13 cellular contexts compared by ENCODE assay signal in genomic region chr16:67470314-67470713, GRCh38. TPM values are rescaled to one million over a fixed set of nuclear protein-coding genes. Genes with fewer than 3 reads are reported as not detected.
DNase-seq lines count a peak whose midpoint lies in the region; ATAC-seq, FAIRE-seq and TF ChIP-seq lines count a peak whose summit lies in the region.
"Had no signal": no experiment of that assay in that cellular context is flagged by ENCODE, and none has a peak within 500 bp of the region (broad histone marks: within the 10 kb centered on the region; RNA-seq: fewer than 3 reads in every experiment).

No MANE protein-coding gene starts in this region.

- H3K4me3 ChIP-seq in right cardiac atrium (ENCODE audit: low read length) (no peak overlapping the region), small intestine (ENCODE audit: low read depth in 1 of 2, low read length in 2 of 2) (no peak overlapping the region)

- H3K27ac Mint-ChIP-seq in stimulated activated effector memory CD8-positive, alpha-beta T cell treated with anti-CD3 and anti-CD28 coated beads, Interleukin-12 subunit alpha, Interleukin-12 subunit beta, amount 100 ng/mL, for 72 hours, result peak overlapping the region; percentile 27
- H3K27ac Mint-ChIP-seq in glutamatergic neuron (ENCODE audit: unreplicated experiment), result no peak overlapping the region
- H3K27ac Mint-ChIP-seq: activated naive CD8-positive, alpha-beta T cell treated with anti-CD3 and anti-CD28 coated beads, Interleukin-2, amount 10 ng/mL, durations not matched to agents 7 days and 5 days had no signal

- no peak overlapping the region for H3K4me3 Mint-ChIP-seq in stimulated activated effector memory CD8-positive, alpha-beta T cell treated with anti-CD3 and anti-CD28 coated beads, Interleukin-12 subunit alpha, Interleukin-12 subunit beta, amount 100 ng/mL, for 72 hours
- H3K4me3 Mint-ChIP-seq in glutamatergic neuron (ENCODE audit: unreplicated experiment), result no peak overlapping the region
- H3K4me3 Mint-ChIP-seq: activated naive CD8-positive, alpha-beta T cell treated with anti-CD3 and anti-CD28 coated beads, Interleukin-2, amount 10 ng/mL, durations not matched to agents 7 days and 5 days had no signal

- intact Hi-C loops in right cardiac atrium (cut with DNase I), result no loop called here

- no peaks in the 10 kb centered on the region for H3K9me3 Mint-ChIP-seq in stimulated activated effector memory CD8-positive, alpha-beta T cell treated with anti-CD3 and anti-CD28 coated beads, Interleukin-12 subunit alpha, Interleukin-12 subunit beta, amount 100 ng/mL, for 72 hours
- H3K9me3 Mint-ChIP-seq in glutamatergic neuron (ENCODE audit: unreplicated experiment), result no peaks in the 10 kb centered on the region
- H3K9me3 Mint-ChIP-seq: activated naive CD8-positive, alpha-beta T cell treated with anti-CD3 and anti-CD28 coated beads, Interleukin-2, amount 10 ng/mL, durations not matched to agents 7 days and 5 days had no signal

- peaks cover 81% of the 10 kb centered on the region for H3K4me1 Mint-ChIP-seq in stimulated activated effector memory CD8-positive, alpha-beta T cell treated with anti-CD3 and anti-CD28 coated beads, Interleukin-12 subunit alpha, Interleukin-12 subunit beta, amount 100 ng/mL, for 72 hours
- H3K4me1 Mint-ChIP-seq in glutamatergic neuron (ENCODE audit: low read depth, unreplicated experiment), result peaks cover 3% of the 10 kb centered on the region

- TF ChIP-seq CTCF in VCaP (conservative IDR thresholded peaks at IDR 0.05), result no peak
- no peak for TF ChIP-seq CTCF in glutamatergic neuron (IDR thresholded peaks at IDR 0.05; ENCODE audit: partially characterized antibody, unreplicated experiment)

- peaks cover 14% of the 10 kb centered on the region for H3K4me1 ChIP-seq in right cardiac atrium (ENCODE audit: control insufficient read depth, insufficient read depth, low read length)
- H3K4me1 ChIP-seq in small intestine (ENCODE audit: control insufficient read depth in 2 of 2, insufficient read depth in 1 of 2, low read depth in 1 of 2, low read length in 1 of 2), result peaks cover 5% of the 10 kb centered on the region in 2 donors

- H3K9me3 ChIP-seq in right cardiac atrium (ENCODE audit: control insufficient read depth, low read length), result no peaks in the 10 kb centered on the region
- H3K9me3 ChIP-seq in small intestine (ENCODE audit: control insufficient read depth, low read depth), result no peaks in the 10 kb centered on the region

- H3K27me3 ChIP-seq in right cardiac atrium (ENCODE audit: control insufficient read depth, insufficient read depth), result no peaks in the 10 kb centered on the region
- no peaks in the 10 kb centered on the region for H3K27me3 ChIP-seq in small intestine (ENCODE audit: control insufficient read depth in 2 of 2, insufficient read depth in 2 of 2, low read length in 2 of 2)

- 22% methylated on average over 7 of the region's 7 CpGs for WGBS in right cardiac atrium
- 58 to 80% (median 62%) methylated on average over 7 of the region's 7 CpGs for WGBS in small intestine, 3 donors

- DNase-seq in M059J (ENCODE audit: low read depth) (peak; percentile 24), right cardiac atrium (peak; percentile 88 to 95 (median 94)), T-helper 2 cell (no peak), kidney glomerular epithelial cell (lab: John Stamatoyannopoulos, UW) (no peak), small intestine (no peak), glutamatergic neuron (no peak)
- DNase-seq in stimulated activated effector memory CD8-positive, alpha-beta T cell treated with anti-CD3 and anti-CD28 coated beads, Interleukin-12 subunit alpha, Interleukin-12 subunit beta, amount 100 ng/mL, for 72 hours (ENCODE audit: low spot score in 2 of 2), result no peak
- DNase-seq: activated CD4-positive, CD25-positive, alpha-beta regulatory T cell; activated naive CD8-positive, alpha-beta T cell treated with anti-CD3 and anti-CD28 coated beads, Interleukin-2, amount 10 ng/mL, durations not matched to agents 7 days and 5 days; mesendoderm had no signal

- H3K27me3 Mint-ChIP-seq in glutamatergic neuron (ENCODE audit: unreplicated experiment), result peaks cover 2% of the 10 kb centered on the region
- H3K27me3 Mint-ChIP-seq: activated naive CD8-positive, alpha-beta T cell treated with anti-CD3 and anti-CD28 coated beads, Interleukin-2, amount 10 ng/mL, durations not matched to agents 7 days and 5 days had no signal

- no peaks in the 10 kb centered on the region for H3K36me3 Mint-ChIP-seq in stimulated activated effector memory CD8-positive, alpha-beta T cell treated with anti-CD3 and anti-CD28 coated beads, Interleukin-12 subunit alpha, Interleukin-12 subunit beta, amount 100 ng/mL, for 72 hours
- no peaks in the 10 kb centered on the region for H3K36me3 Mint-ChIP-seq in glutamatergic neuron (ENCODE audit: unreplicated experiment)
- H3K36me3 Mint-ChIP-seq: activated naive CD8-positive, alpha-beta T cell treated with anti-CD3 and anti-CD28 coated beads, Interleukin-2, amount 10 ng/mL, durations not matched to agents 7 days and 5 days had no signal

- no peaks in the 10 kb centered on the region for H3K36me3 ChIP-seq in small intestine (ENCODE audit: control insufficient read depth in 2 of 2, insufficient read depth in 2 of 2, low read length in 2 of 2)

- H3K27ac ChIP-seq in VCaP (peak overlapping the region; percentile 58), right cardiac atrium (ENCODE audit: low read length) (no peak overlapping the region), small intestine (ENCODE audit: low read depth in 1 of 2, low read length in 1 of 2) (peak overlapping the region in 1 of 2 donors; percentile 1)

- FAIRE-seq in small intestine (lab: Jason Lieb, UNC), result no peak

- peak; percentile 77 to 91 for ATAC-seq in right cardiac atrium
- ATAC-seq in stimulated activated effector memory CD8-positive, alpha-beta T cell treated with anti-CD3 and anti-CD28 coated beads, Interleukin-12 subunit alpha, Interleukin-12 subunit beta, amount 100 ng/mL, for 72 hours, result no peak

RNA-seq across cellular contexts. Expression of gene ATP6V0D1, which starts 10.6 kb away (rescaled TPM):
- 156 and 160 TPM in 2 replicates for total RNA-seq in M059J (2014; rRNA removed; shearing (Covaris generic))
- total RNA-seq in right cardiac atrium (10 to 100 TPM; 64.1 to 79.4 (median 68.2) TPM), glutamatergic neuron (ENCODE audit: unreplicated experiment) (111 TPM)
- polyA plus RNA-seq in right cardiac atrium (44.6 TPM), small intestine (100 to 1,000 TPM; 120 to 158 (median 154) TPM)

RNA-seq across cellular contexts. Expression of gene AGRP, which starts 13.0 kb away (rescaled TPM):
- total RNA-seq in M059J (2014; rRNA removed; shearing (Covaris generic)), result not detected in 2 replicates
- total RNA-seq in right cardiac atrium, result not detected
- not detected for polyA plus RNA-seq in right cardiac atrium
- under 1 TPM in 1 of 3 donors, not detected in 2; 0.10 TPM for polyA plus RNA-seq in small intestine
- total RNA-seq in glutamatergic neuron (ENCODE audit: unreplicated experiment), result not detected
- total RNA-seq: activated naive CD8-positive, alpha-beta T cell treated with anti-CD3 and anti-CD28 coated beads, Interleukin-2, amount 10 ng/mL, durations not matched to agents 7 days and 5 days; fibroblast of lung; HT-29 had no signal
- polyA plus RNA-seq: fibroblast of lung had no signal

RNA-seq across cellular contexts. Expression of gene HSD11B2, which starts 39.4 kb away (rescaled TPM):
- total RNA-seq in M059J (2014; rRNA removed; shearing (Covaris generic)), result 0.25 and 0.30 TPM in 2 replicates
- total RNA-seq in right cardiac atrium, result 1 to 10 TPM in 1 of 4 donors, under 1 TPM in 3; 0.42 to 1.6 (median 0.64) TPM
- 0.38 TPM for polyA plus RNA-seq in right cardiac atrium
- 100 to 1,000 TPM in 2 of 3 donors, 10 to 100 TPM in 1; 93.7 to 166 (median 129) TPM for polyA plus RNA-seq in small intestine
- total RNA-seq in glutamatergic neuron (ENCODE audit: unreplicated experiment), result 6.0 TPM
- total RNA-seq: activated naive CD8-positive, alpha-beta T cell treated with anti-CD3 and anti-CD28 coated beads, Interleukin-2, amount 10 ng/mL, durations not matched to agents 7 days and 5 days; fibroblast of lung had no signal

RNA-seq across cellular contexts. Expression of gene ZDHHC1, which starts 54.0 kb away (rescaled TPM):
- total RNA-seq in M059J (2014; rRNA removed; shearing (Covaris generic)), result 2.0 and 2.3 TPM in 2 replicates
- total RNA-seq in right cardiac atrium, result 10 to 100 TPM in 1 of 4 donors, 1 to 10 TPM in 3; 6.4 to 10.4 (median 6.4) TPM
- polyA plus RNA-seq in right cardiac atrium, result 5.2 TPM
- polyA plus RNA-seq in small intestine, result 1 to 10 TPM in 2 of 3 donors, not detected in 1; 1.9 to 5.3 TPM
- 4.6 TPM for total RNA-seq in glutamatergic neuron (ENCODE audit: unreplicated experiment)

RNA-seq across cellular contexts. Expression of gene RIPOR1, which starts 58.3 kb away (rescaled TPM):
- total RNA-seq in M059J (2014; rRNA removed; shearing (Covaris generic)), result 16.6 and 34.4 TPM in 2 replicates
- total RNA-seq in right cardiac atrium, result 10 to 100 TPM; 76.2 to 86.6 (median 83.7) TPM
- polyA plus RNA-seq in right cardiac atrium, result 43.8 TPM
- polyA plus RNA-seq in small intestine, result 10 to 100 TPM in 2 of 3 donors, 1 to 10 TPM in 1; 2.9 to 19.1 (median 11.3) TPM
- 191 TPM for total RNA-seq in glutamatergic neuron (ENCODE audit: unreplicated experiment)

Comparison
In these comparisons a context has a peak if more than half of its experiments do, and no peak if none do; other contexts are left out.
1. DNase-seq: peak in M059J (single experiment) and right cardiac atrium (3 of 3); none in stimulated activated effector memory CD8-positive, alpha-beta T cell treated with anti-CD3 and anti-CD28 coated beads, Interleukin-12 subunit alpha, Interleukin-12 subunit beta, amount 100 ng/mL, for 72 hours (0 of 2), T-helper 2 cell (0 of 5), kidney glomerular epithelial cell (single experiment), small intestine (single experiment) and glutamatergic neuron (single experiment).